In genomic region chr1:161307892-161308638, GRCh38 we compare ENCODE assay signal across 19 cellular contexts. TPM values are rescaled to one million over a fixed set of nuclear protein-coding genes. Genes with fewer than 3 reads are reported as not detected.
DNase-seq lines count a peak whose midpoint lies in the region; ATAC-seq and TF ChIP-seq lines count a peak whose summit lies in the region.
"Had no signal": no experiment of that assay in that cellular context is flagged by ENCODE, and none has a peak within 500 bp of the region (broad histone marks: within the 10 kb centered on the region; RNA-seq: fewer than 3 reads in every experiment).

No MANE protein-coding gene starts in this region.

- H4K20me1 ChIP-seq in Loucy (ENCODE audit: insufficient read depth, low read length, poor library complexity, severe bottlenecking): peaks cover 20% of the 10 kb centered on the region

- H3K36me3 ChIP-seq in CD4-positive, alpha-beta memory T cell (ENCODE audit: insufficient read depth, low read length): no peaks in the 10 kb centered on the region
- H3K36me3 ChIP-seq in Loucy (ENCODE audit: insufficient read depth, low read length): no peaks in the 10 kb centered on the region
- H3K36me3 ChIP-seq: BE2C, ovary, upper lobe of left lung had no signal

- no peak overlapping the region for H3K4me2 ChIP-seq in Loucy (ENCODE audit: low read depth, low read length, poor library complexity, severe bottlenecking)
- H3K4me2 ChIP-seq: SK-N-SH had no signal

- peaks cover 27% of the 10 kb centered on the region for H3K79me2 ChIP-seq in Loucy (ENCODE audit: insufficient read depth, low read length)

- H3K9me3 ChIP-seq in CD4-positive, alpha-beta memory T cell (ENCODE audit: control insufficient read depth in 1 of 2, low read length in 2 of 2): no peaks in the 10 kb centered on the region
- no peaks in the 10 kb centered on the region for H3K9me3 ChIP-seq in Loucy (ENCODE audit: insufficient read depth, low read depth, low read length)
- H3K9me3 ChIP-seq: BE2C, heart right ventricle, ovary, SK-N-SH, upper lobe of left lung had no signal

- intact Hi-C loops in CD4-positive, alpha-beta memory T cell (cut with micrococcal nuclease): loop anchor here (2.0 kb wide), 2 partner anchors 83 to 105 kb away; partner anchors contain the start of gene NDUFS2
- intact Hi-C loops in dendritic cell treated with granulocyte-macrophage colony-stimulating factor and Interleukin-4, amounts not matched to agents 40 ng/mL and 50 ng/mL, for 4 days (cut with micrococcal nuclease): loop anchor here (10.0 kb wide), 1 partner anchor 67 kb away; no protein-coding TSS in a partner anchor

- H3K4me1 Mint-ChIP-seq in CD4-positive, alpha-beta memory T cell: peaks cover 17 to 41% (median 29%) of the 10 kb centered on the region in 4 donors
- peaks cover 56% of the 10 kb centered on the region for H3K4me1 Mint-ChIP-seq in dendritic cell treated with granulocyte-macrophage colony-stimulating factor and Interleukin-4, amounts not matched to agents 40 ng/mL and 50 ng/mL, for 4 days (ENCODE audit: low read depth)
- H3K4me1 Mint-ChIP-seq in nephron: peaks cover 22% of the 10 kb centered on the region

- peaks cover 11% of the 10 kb centered on the region for H3F3A ChIP-seq in Loucy (ENCODE audit: low read depth)

- H3K27me3 ChIP-seq in CD4-positive, alpha-beta memory T cell (ENCODE audit: insufficient read depth, low read length): no peaks in the 10 kb centered on the region
- H3K27me3 ChIP-seq in Loucy (ENCODE audit: insufficient read depth, low read length, poor library complexity, severe bottlenecking): no peaks in the 10 kb centered on the region
- H3K27me3 ChIP-seq: BE2C, ovary, upper lobe of left lung had no signal

- no peak for DNase-seq in CD4-positive, alpha-beta memory T cell
- no peak for DNase-seq in NK-92 treated with Interleukin-12 subunit alpha and Interleukin-12 subunit beta, amount 100 ng/mL, for 24 hours (lab: John Stamatoyannopoulos, UW)
- no peak for DNase-seq in NCI-H1048 (lab: John Stamatoyannopoulos, UW)
- DNase-seq: activated CD4-positive, alpha-beta T cell treated with anti-CD3 and anti-CD28 coated beads, Interleukin-2, amount 50 U/mL, for 4 hours; DMS79; SK-N-SH; upper lobe of left lung had no signal

- no peak overlapping the region for H3K4me3 ChIP-seq in CD4-positive, alpha-beta memory T cell (ENCODE audit: low read length in 2 of 2)
- H3K4me3 ChIP-seq in Loucy (ENCODE audit: low read length, poor library complexity, severe bottlenecking): no peak overlapping the region
- H3K4me3 ChIP-seq: ovary, upper lobe of left lung had no signal

- H3K9me2 ChIP-seq in Loucy (replicated peaks; ENCODE audit: low read depth, low read length): no peaks in the 10 kb centered on the region
- H3K9me2 ChIP-seq: SK-N-SH had no signal

- H3K27ac ChIP-seq in CD4-positive, alpha-beta memory T cell (ENCODE audit: low read depth, low read length): no peak overlapping the region
- H3K27ac ChIP-seq: ovary had no signal

- ATAC-seq in GM21717 (IDR thresholded peaks at IDR 0.05; ENCODE audit: unreplicated experiment) (no peak), HG03571 (IDR thresholded peaks at IDR 0.05; ENCODE audit: unreplicated experiment) (no peak)
- ATAC-seq: HCT116, Panc1 had no signal

- H3K4me1 ChIP-seq in CD4-positive, alpha-beta memory T cell (ENCODE audit: insufficient read depth, low read length): peaks cover 29% of the 10 kb centered on the region
- peaks cover 36% of the 10 kb centered on the region for H3K4me1 ChIP-seq in Loucy (ENCODE audit: insufficient read depth, low read length, poor library complexity, severe bottlenecking)

- peak overlapping the region; percentile 37; the same call in 1 of the 2 replicates for H2AFZ ChIP-seq in Loucy (ENCODE audit: low read length)

- peaks cover 4 to 9% of the 10 kb centered on the region in 2 donors for H3K36me3 Mint-ChIP-seq in CD4-positive, alpha-beta memory T cell
- peaks cover 10% of the 10 kb centered on the region for H3K36me3 Mint-ChIP-seq in dendritic cell treated with granulocyte-macrophage colony-stimulating factor and Interleukin-4, amounts not matched to agents 40 ng/mL and 50 ng/mL, for 4 days (ENCODE audit: low read depth)
- H3K36me3 Mint-ChIP-seq in nephron (ENCODE audit: low read depth): no peaks in the 10 kb centered on the region

- POLR2A ChIA-PET in CD4-positive, alpha-beta memory T cell (lab: Charles Lee; ENCODE audit: partially characterized antibody): no interaction called here

- no peaks in the 10 kb centered on the region for H3K9me3 Mint-ChIP-seq in CD4-positive, alpha-beta memory T cell
- H3K9me3 Mint-ChIP-seq in dendritic cell treated with granulocyte-macrophage colony-stimulating factor and Interleukin-4, amounts not matched to agents 40 ng/mL and 50 ng/mL, for 4 days: no peaks in the 10 kb centered on the region
- no peaks in the 10 kb centered on the region for H3K9me3 Mint-ChIP-seq in nephron

- peak overlapping the region in 2 of 8 donors; percentile 24 to 68 for H3K4me3 Mint-ChIP-seq in CD4-positive, alpha-beta memory T cell
- H3K4me3 Mint-ChIP-seq in dendritic cell treated with granulocyte-macrophage colony-stimulating factor and Interleukin-4, amounts not matched to agents 40 ng/mL and 50 ng/mL, for 4 days: no peak overlapping the region
- H3K4me3 Mint-ChIP-seq in nephron: peak overlapping the region; percentile 39 to 68 (median 41)

- H3K9ac ChIP-seq in Loucy (ENCODE audit: low read depth, low read length, poor library complexity, severe bottlenecking): no peak overlapping the region
- H3K9ac ChIP-seq: SK-N-SH had no signal

- CTCF ChIA-PET in CD4-positive, alpha-beta memory T cell (lab: Charles Lee; ENCODE audit: partially characterized antibody): interaction anchor here (0.5 to 4.5 kb wide), 8 partner anchors 12 to 211 kb away, joined by 3 to 42 read pairs (median 12); partner anchors contain the start of gene TOMM40L

- TF ChIP-seq CTCF in Loucy (conservative IDR thresholded peaks at IDR 0.05; ENCODE audit: low read length) (no peak), nephron (IDR thresholded peaks at IDR 0.05; ENCODE audit: unreplicated experiment in 3 of 3) (no peak)

- peak overlapping the region in 6 of 7 donors; percentile 62 to 95 (median 84) for H3K27ac Mint-ChIP-seq in CD4-positive, alpha-beta memory T cell
- peak overlapping the region; percentile 40 for H3K27ac Mint-ChIP-seq in dendritic cell treated with granulocyte-macrophage colony-stimulating factor and Interleukin-4, amounts not matched to agents 40 ng/mL and 50 ng/mL, for 4 days
- H3K27ac Mint-ChIP-seq in nephron: peak overlapping the region in 1 of 3 experiments; percentile 30

- H3K27me3 Mint-ChIP-seq in CD4-positive, alpha-beta memory T cell: no peaks in the 10 kb centered on the region
- H3K27me3 Mint-ChIP-seq in dendritic cell treated with granulocyte-macrophage colony-stimulating factor and Interleukin-4, amounts not matched to agents 40 ng/mL and 50 ng/mL, for 4 days: no peaks in the 10 kb centered on the region
- peaks cover 13% of the 10 kb centered on the region for H3K27me3 Mint-ChIP-seq in nephron (ENCODE audit: low read depth)

RNA-seq across cellular contexts. Expression of gene MPZ, which starts 1.7 kb away (rescaled TPM):
- 10 to 100 TPM; 11.1 to 11.9 TPM for total RNA-seq in CD4-positive, alpha-beta memory T cell
- polyA plus RNA-seq in CD4-positive, alpha-beta memory T cell: under 1 TPM in 1 of 2 donors, not detected in 1; 0.14 TPM

RNA-seq across cellular contexts. Expression of gene SDHC, which starts 6.1 kb away (rescaled TPM):
- total RNA-seq in CD4-positive, alpha-beta memory T cell: 100 to 1,000 TPM; 106 to 108 TPM
- 100 to 1,000 TPM; 183 to 296 TPM for polyA plus RNA-seq in CD4-positive, alpha-beta memory T cell

RNA-seq across cellular contexts. Expression of gene PCP4L1, which starts 49.5 kb away (rescaled TPM):
- not detected for total RNA-seq in CD4-positive, alpha-beta memory T cell
- polyA plus RNA-seq in CD4-positive, alpha-beta memory T cell: not detected
- total RNA-seq: kidney epithelial cell had no signal
- polyA plus RNA-seq: SK-N-SH had no signal

RNA-seq across cellular contexts. Expression of gene CFAP126, which starts 59.6 kb away (rescaled TPM):
- total RNA-seq in CD4-positive, alpha-beta memory T cell: not detected
- not detected for polyA plus RNA-seq in CD4-positive, alpha-beta memory T cell
- total RNA-seq: heart right ventricle, kidney epithelial cell had no signal
- polyA plus RNA-seq: heart right ventricle, SK-N-SH, small intestine had no signal
